ENCODE assay signal across 20 cellular contexts in the genomic region with DNA sequence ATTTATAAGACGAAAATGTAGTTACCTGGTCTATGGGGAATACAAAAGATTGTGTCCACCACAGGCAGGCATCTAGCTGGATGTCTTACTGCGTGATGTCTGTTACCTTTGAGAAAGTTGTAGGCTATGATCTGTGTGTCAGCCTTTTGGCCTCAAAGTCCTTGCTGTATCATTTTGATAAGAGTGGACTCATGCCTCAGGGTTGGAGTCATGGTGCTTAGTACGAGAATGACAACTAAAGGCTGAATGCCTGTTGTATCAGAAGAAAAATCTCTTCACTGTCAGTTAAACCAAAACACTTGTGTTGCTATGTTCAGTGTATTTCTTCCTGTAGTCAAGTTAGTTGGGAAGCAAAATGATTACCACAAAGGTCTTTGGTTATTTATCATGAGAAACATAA.
"Had no signal": no experiment of that assay in that cellular context is flagged by ENCODE, and none has a peak within 500 bp of the region (broad histone marks: within the 10 kb centered on the region; RNA-seq: fewer than 3 reads in every experiment).

No MANE protein-coding gene starts in this region.

- H3K4me3 ChIP-seq: ascending aorta, breast epithelium, left lung, mucosa of descending colon, neural progenitor cell, prostate gland, spleen, testis, upper lobe of right lung had no signal

- H3K9me3 ChIP-seq: breast epithelium, left lung, mucosa of descending colon, prostate gland, spleen, testis, upper lobe of right lung had no signal

- H2AFZ ChIP-seq: neural progenitor cell had no signal

- H3K27ac ChIP-seq: ascending aorta, breast epithelium, left lung, neural progenitor cell, prostate gland, spleen, testis, upper lobe of right lung had no signal

- H3K27me3 ChIP-seq: ascending aorta, breast epithelium, left lung, neural progenitor cell, spleen, testis, upper lobe of right lung had no signal

- ATAC-seq: activated CD4-positive, CD25-positive, alpha-beta regulatory T cell treated with anti-CD3 and anti-CD28 coated beads, Interleukin-2, amount 50 U/mL, for 24 hours; activated T-cell treated with anti-CD3 and anti-CD28 coated beads, Interleukin-2, amount 50 U/mL, for 72 hours; effector memory CD8-positive, alpha-beta T cell; left lung; mucosa of descending colon; naive thymus-derived CD4-positive, alpha-beta T cell; sciatic nerve; stimulated activated memory B cell treated with anti-CD40 and anti-IgM and Interleukin-4, amounts not matched to agents 10 μg/mL and 1 μg/mL and 100 μg/mL, for 72 hours; upper lobe of right lung had no signal

- DNase-seq: activated CD4-positive, alpha-beta T cell treated with anti-CD3 and anti-CD28 coated beads, Interleukin-2, amount 10 ng/mL, durations not matched to agents 7 days and 5 days; activated effector memory CD4-positive, alpha-beta T cell treated with anti-CD3 and anti-CD28 coated beads, Interleukin-2, amount 50 U/mL, for 16 hours; activated naive CD4-positive, alpha-beta T cell treated with anti-CD3 and anti-CD28 coated beads, Interleukin-2, amount 50 U/mL, for 16 hours; activated T-cell treated with anti-CD3 and anti-CD28 coated beads, Interleukin-2, amount 50 U/mL, for 72 hours; effector memory CD8-positive, alpha-beta T cell; hypothalamus; left lung; mucosa of descending colon; naive thymus-derived CD4-positive, alpha-beta T cell; spleen; stimulated activated CD4-positive, alpha-beta T cell treated with anti-CD3 and anti-CD28 coated beads, Interleukin-4, amount 100 ng/mL, for 4 hours; testis; upper lobe of right lung had no signal

- H3K36me3 ChIP-seq: breast epithelium, left lung, prostate gland, upper lobe of right lung had no signal

- H3K4me1 ChIP-seq: left lung, prostate gland, spleen, testis, upper lobe of right lung had no signal

- H3K9ac ChIP-seq: neural progenitor cell had no signal

- H3K4me2 ChIP-seq: neural progenitor cell had no signal
